In the genomic region with DNA sequence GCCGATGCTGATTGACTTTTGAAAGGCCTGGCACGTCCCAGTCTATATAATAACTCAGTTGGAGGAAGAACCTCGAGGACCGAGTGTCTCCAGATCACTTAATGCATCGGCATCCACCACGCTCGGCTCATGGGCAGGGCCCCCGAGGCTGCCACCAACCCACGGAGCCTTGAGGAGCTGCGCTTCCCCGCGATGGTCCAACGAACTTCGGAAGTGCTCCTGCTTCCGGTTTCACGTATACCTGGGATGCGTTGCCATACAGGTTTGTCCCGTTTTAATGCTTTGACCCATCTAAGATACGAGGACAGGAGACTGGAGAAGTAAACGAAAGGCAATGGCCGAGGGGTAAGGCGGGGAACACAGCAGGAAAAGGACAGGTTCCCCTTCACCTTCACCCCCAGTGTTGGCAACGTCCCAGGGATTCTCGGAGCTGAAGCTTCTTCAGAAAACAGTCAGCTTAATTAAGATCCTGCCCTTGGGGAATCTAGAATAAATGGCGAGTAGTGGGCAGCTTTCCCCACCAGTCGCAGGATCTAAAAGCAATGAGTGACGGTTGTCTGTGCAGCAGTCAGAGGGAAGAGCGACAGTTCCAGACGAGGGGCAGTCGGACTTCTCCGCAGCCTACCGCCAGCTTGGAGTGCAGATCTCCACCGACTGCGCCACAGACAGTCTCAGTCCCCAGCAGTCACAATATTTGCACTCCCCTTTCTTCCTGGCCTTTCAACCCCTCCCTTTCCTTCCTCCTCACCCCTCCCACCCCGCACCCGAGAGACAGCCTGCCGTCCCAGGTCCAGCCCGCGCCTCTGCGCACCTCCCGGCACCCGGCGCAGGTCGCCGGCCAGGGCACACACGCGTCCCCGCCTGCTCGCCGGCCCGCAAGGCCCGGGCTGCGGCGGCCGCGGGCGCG, we compare ENCODE assay signal across 8 cellular contexts.
DNase-seq lines count a peak whose midpoint lies in the region; ATAC-seq lines count a peak whose summit lies in the region.

No MANE protein-coding gene starts in this region.

- H3K4me3 ChIP-seq in iPS-18a (ENCODE audit: low read length) = peak overlapping the region; percentile 88

- ATAC-seq in HG02759 (IDR thresholded peaks at IDR 0.05; ENCODE audit: unreplicated experiment) = peak; percentile 61
- peak; percentile 73 for ATAC-seq in stimulated activated naive CD8-positive, alpha-beta T cell treated with anti-CD3 and anti-CD28 coated beads, Interleukin-15, amount 100 ng/mL, for 72 hours

- peaks cover 19% of the 10 kb centered on the region for H3K4me1 Mint-ChIP-seq in stimulated activated naive CD8-positive, alpha-beta T cell treated with anti-CD3 and anti-CD28 coated beads, Interleukin-15, amount 100 ng/mL, for 72 hours

- H3K9me3 ChIP-seq in iPS-18a (ENCODE audit: control insufficient read depth, low read depth, low read length) = no peaks in the 10 kb centered on the region

- no peaks in the 10 kb centered on the region for H3K36me3 ChIP-seq in iPS-18a (ENCODE audit: control insufficient read depth, low read depth, low read length)

- peak overlapping the region; percentile 13 for H3K9ac ChIP-seq in iPS-18a (ENCODE audit: low read length)

- H3K9me3 Mint-ChIP-seq in stimulated activated naive CD8-positive, alpha-beta T cell treated with anti-CD3 and anti-CD28 coated beads, Interleukin-15, amount 100 ng/mL, for 72 hours = no peaks in the 10 kb centered on the region

- H3K4me1 ChIP-seq in iPS-18a (ENCODE audit: control insufficient read depth, low read depth, low read length) = peaks cover 59% of the 10 kb centered on the region

- H3K4me3 Mint-ChIP-seq in stimulated activated naive CD8-positive, alpha-beta T cell treated with anti-CD3 and anti-CD28 coated beads, Interleukin-15, amount 100 ng/mL, for 72 hours = peak overlapping the region; percentile 88 to 90

- H3K27ac ChIP-seq in iPS-18a (ENCODE audit: low read length) = no peak overlapping the region

- H3K27ac Mint-ChIP-seq in stimulated activated naive CD8-positive, alpha-beta T cell treated with anti-CD3 and anti-CD28 coated beads, Interleukin-15, amount 100 ng/mL, for 72 hours = no peak overlapping the region

- peak; percentile 65 for DNase-seq in activated CD8-positive, alpha-beta memory T cell treated with anti-CD3 and anti-CD28 coated beads for 24 hours
- DNase-seq in activated CD8-positive, alpha-beta memory T cell treated with anti-CD3 and anti-CD28 coated beads, Interleukin-2, amount 50 U/mL, for 4 hours = no peak
- DNase-seq in NCI-H146 treated with DMSO at 0.1 percent for 48 hours (lab: John Stamatoyannopoulos, UW; ENCODE audit: unreplicated experiment) (peak; percentile 38), epidermal melanocyte (ENCODE audit: insufficient read length, low spot score) (no peak)
- DNase-seq in activated CD8-positive, alpha-beta memory T cell treated with anti-CD3 and anti-CD28 coated beads, Interleukin-2, amount 50 U/mL, for 48 hours = peak; percentile 59
- no peak for DNase-seq in stimulated activated naive CD8-positive, alpha-beta T cell treated with anti-CD3 and anti-CD28 coated beads, Interleukin-15, amount 100 ng/mL, for 72 hours

- H3K27me3 ChIP-seq in iPS-18a (ENCODE audit: control insufficient read depth, insufficient read depth, low read length) = peaks cover 51% of the 10 kb centered on the region

- H3K27me3 Mint-ChIP-seq in stimulated activated naive CD8-positive, alpha-beta T cell treated with anti-CD3 and anti-CD28 coated beads, Interleukin-15, amount 100 ng/mL, for 72 hours = peaks cover 73% of the 10 kb centered on the region

Comparison
In these comparisons a context has a peak if more than half of its experiments do, and no peak if none do; other contexts are left out.
1. DNase-seq: peak in activated CD8-positive, alpha-beta memory T cell treated with anti-CD3 and anti-CD28 coated beads for 24 hours (single experiment), NCI-H146 treated with DMSO at 0.1 percent for 48 hours (single experiment) and activated CD8-positive, alpha-beta memory T cell treated with anti-CD3 and anti-CD28 coated beads, Interleukin-2, amount 50 U/mL, for 48 hours (single experiment); none in activated CD8-positive, alpha-beta memory T cell treated with anti-CD3 and anti-CD28 coated beads, Interleukin-2, amount 50 U/mL, for 4 hours (single experiment), stimulated activated naive CD8-positive, alpha-beta T cell treated with anti-CD3 and anti-CD28 coated beads, Interleukin-15, amount 100 ng/mL, for 72 hours (0 of 2) and epidermal melanocyte (single experiment).